Comparison of ENCODE assay signal across 9 cellular contexts in genomic region chr1:21368514-21369289, GRCh38.
DNase-seq lines count a peak whose midpoint lies in the region; ATAC-seq, FAIRE-seq and TF ChIP-seq lines count a peak whose summit lies in the region.
"Had no signal": no experiment of that assay in that cellular context is flagged by ENCODE, and none has a peak within 500 bp of the region (broad histone marks: within the 10 kb centered on the region; RNA-seq: fewer than 3 reads in every experiment).

No MANE protein-coding gene starts in this region.

- no peaks in the 10 kb centered on the region for H4K20me1 ChIP-seq in K562 (replicated peaks; ENCODE audit: control insufficient read depth, insufficient read depth, low read length)

- peak; percentile 92 for FAIRE-seq in K562 (lab: Jason Lieb, UNC)

- no peaks in the 10 kb centered on the region for H3K27me3 ChIP-seq in GM06990 (replicated peaks; ENCODE audit: control insufficient read depth, insufficient read depth, low read length)
- H3K27me3 ChIP-seq in K562 (ENCODE audit: control insufficient read depth in 2 of 2, insufficient read depth in 2 of 2, low read length in 2 of 2) = peaks cover 5 to 6% of the 10 kb centered on the region in 2 experiments; a peak in 3 of 5 replicates

- peaks cover 0 to 5% of the 10 kb centered on the region in 2 experiments; a peak in 1 of 5 replicates for H3K4me1 ChIP-seq in K562 (replicated peaks in 1 of 2; ENCODE audit: control insufficient read depth in 2 of 2, insufficient read depth in 2 of 2, low read length in 2 of 2)

- POLR2A ChIA-PET in K562 (lab: Yijun Ruan, JAX) = interaction anchor here (0.5 to 2.0 kb wide), 10 partner anchors 12 to 140 kb away, joined by 3 to 12 read pairs (median 4); no protein-coding TSS in a partner anchor

- no peaks in the 10 kb centered on the region for H3K36me3 ChIP-seq in GM06990 (ENCODE audit: control insufficient read depth, insufficient read depth, low read length)
- H3K36me3 ChIP-seq in K562 (ENCODE audit: control insufficient read depth, insufficient read depth, low read length) = no peaks in the 10 kb centered on the region

- no TSS peak for BruUV-seq in K562 (replicated peaks; lab: Mats Ljungman, UMichigan)

- H3K9ac ChIP-seq in K562 (ENCODE audit: insufficient read depth in 1 of 2, low read depth in 2 of 2, low read length in 2 of 2) = no peak overlapping the region

- ATAC-seq in K562 (peak; percentile 91), GM21390 (IDR thresholded peaks at IDR 0.05; ENCODE audit: unreplicated experiment) (no peak)

- intact Hi-C loops in K562 (cut with micrococcal nuclease) = loop anchor here (1.0 to 5.0 kb wide), 3 partner anchors 113 to 151 kb away; no protein-coding TSS in a partner anchor

- H3K27ac ChIP-seq in K562 (ENCODE audit: extremely low read depth, low read depth, low read length) = no peak overlapping the region
- H3K27ac ChIP-seq: epithelial cell of prostate had no signal

- no peaks in the 10 kb centered on the region for H3K9me3 ChIP-seq in K562 (replicated peaks; ENCODE audit: control insufficient read depth, insufficient read depth, low read depth, low read length)

- in situ Hi-C loops in K562 (cut with MboI) = loop anchor here (5.0 to 10.0 kb wide), 3 partner anchors 111 to 664 kb away; no protein-coding TSS in a partner anchor

- TF ChIP-seq RAD21 in K562 (CRISPR knock-in tag; conservative IDR thresholded peaks at IDR 0.05 in 1 of 2, IDR thresholded peaks at IDR 0.05 in 1 of 2) = peak; percentile 100

- TF ChIP-seq EP300 in K562 (IDR thresholded peaks at IDR 0.05; ENCODE audit: low read length) = peak; percentile 34

- no peaks in the 10 kb centered on the region for H3K9me1 ChIP-seq in K562 (ENCODE audit: control insufficient read depth, insufficient read depth, low read length)

- TF ChIP-seq CTCF in GM06990 (IDR thresholded peaks at IDR 0.05; ENCODE audit: insufficient read depth, low read length, poor library complexity, severe bottlenecking) (peak; percentile 99), K562 (IDR thresholded peaks at IDR 0.05 in 2 of 3, conservative IDR thresholded peaks at IDR 0.05 in 1 of 3; ENCODE audit: insufficient read depth in 2 of 3, low read depth in 1 of 3, low read length in 3 of 3) (peak; percentile 98 to 99 (median 99))

- WGBS in K562 (ENCODE audit: insufficient coverage, low coverage, missing lambda C conversion rate) = 20% methylated on average over 9 of the region's 9 CpGs

- TF ChIP-seq POLR2A in K562 (conservative IDR thresholded peaks at IDR 0.05) = no peak

- H3K4me2 ChIP-seq in K562 (ENCODE audit: insufficient read depth, low read length) = no peak overlapping the region

- no peak overlapping the region for H2AFZ ChIP-seq in K562 (ENCODE audit: low read depth, low read length)

- no peak overlapping the region for H3K4me3 ChIP-seq in GM06990 (replicated peaks; ENCODE audit: low read depth, low read length)
- H3K4me3 ChIP-seq in K562 = no peak overlapping the region
- H3K4me3 ChIP-seq in skeletal muscle cell (ENCODE audit: low read depth, low read length) = no peak overlapping the region

- no peaks in the 10 kb centered on the region for H3K79me2 ChIP-seq in K562 (ENCODE audit: control insufficient read depth, insufficient read depth, low read length)

- CTCF ChIA-PET in K562 (lab: Yijun Ruan, JAX; ENCODE audit: low intra/inter-chr PET ratio) = interaction anchor here (0.6 to 7.0 kb wide), 16 partner anchors 10 to 673 kb away, joined by 3 to 126 read pairs (median 4); no protein-coding TSS in a partner anchor

- DNase-seq in GM06990 (ENCODE audit: extremely low read depth, insufficient read length) = peak; percentile 47
- DNase-seq in NCI-H128 (lab: John Stamatoyannopoulos, UW; ENCODE audit: unreplicated experiment) = peak; percentile 69
- DNase-seq in T-helper 22 cell (ENCODE audit: low read depth) = peak; percentile 28
- DNase-seq in K562 (ENCODE audit: extremely low read depth in 1 of 4, low spot score in 3 of 4) = peak; percentile 72 to 86 (median 82)
- DNase-seq in iPS DF 19.7 (ENCODE audit: low read depth, low spot score) = peak; percentile 59
- peak; percentile 43 for DNase-seq in skeletal muscle cell (ENCODE audit: low read depth)
- DNase-seq in 8988T = no peak

TF ChIP-seq in K562, 482 proteins besides CTCF, POLR2A, EP300 and RAD21 (continues in another document):
- peak; percentile 67; the same call in 1 of the 2 replicates for TF ChIP-seq TFAP4 (CRISPR knock-in tag; IDR thresholded peaks at IDR 0.05; ENCODE audit: borderline replicate concordance)
- TF ChIP-seq SIN3A (IDR thresholded peaks at IDR 0.05; ENCODE audit: borderline replicate concordance in 2 of 2, control insufficient read depth in 1 of 2, low read depth in 2 of 2, low read length in 2 of 2) = no peak
- TF ChIP-seq SRSF9 (IDR thresholded peaks at IDR 0.05; ENCODE audit: borderline replicate concordance, low read depth, low read length) = no peak
- TF ChIP-seq DDX20 (tag; IDR thresholded peaks at IDR 0.05; ENCODE audit: low read depth) = no peak
- TF ChIP-seq TEAD4 (IDR thresholded peaks at IDR 0.05; ENCODE audit: low read length) = peak; percentile 44; the same call in 1 of the 2 replicates
- no peak for TF ChIP-seq TEAD4 (CRISPR knock-in tag; IDR thresholded peaks at IDR 0.05; ENCODE audit: borderline replicate concordance)
- no peak for TF ChIP-seq DACH1 (IDR thresholded peaks at IDR 0.05; ENCODE audit: partially characterized antibody)
- no peak for TF ChIP-seq SMARCE1 (IDR thresholded peaks at IDR 0.05)
- TF ChIP-seq, protein P1, sequence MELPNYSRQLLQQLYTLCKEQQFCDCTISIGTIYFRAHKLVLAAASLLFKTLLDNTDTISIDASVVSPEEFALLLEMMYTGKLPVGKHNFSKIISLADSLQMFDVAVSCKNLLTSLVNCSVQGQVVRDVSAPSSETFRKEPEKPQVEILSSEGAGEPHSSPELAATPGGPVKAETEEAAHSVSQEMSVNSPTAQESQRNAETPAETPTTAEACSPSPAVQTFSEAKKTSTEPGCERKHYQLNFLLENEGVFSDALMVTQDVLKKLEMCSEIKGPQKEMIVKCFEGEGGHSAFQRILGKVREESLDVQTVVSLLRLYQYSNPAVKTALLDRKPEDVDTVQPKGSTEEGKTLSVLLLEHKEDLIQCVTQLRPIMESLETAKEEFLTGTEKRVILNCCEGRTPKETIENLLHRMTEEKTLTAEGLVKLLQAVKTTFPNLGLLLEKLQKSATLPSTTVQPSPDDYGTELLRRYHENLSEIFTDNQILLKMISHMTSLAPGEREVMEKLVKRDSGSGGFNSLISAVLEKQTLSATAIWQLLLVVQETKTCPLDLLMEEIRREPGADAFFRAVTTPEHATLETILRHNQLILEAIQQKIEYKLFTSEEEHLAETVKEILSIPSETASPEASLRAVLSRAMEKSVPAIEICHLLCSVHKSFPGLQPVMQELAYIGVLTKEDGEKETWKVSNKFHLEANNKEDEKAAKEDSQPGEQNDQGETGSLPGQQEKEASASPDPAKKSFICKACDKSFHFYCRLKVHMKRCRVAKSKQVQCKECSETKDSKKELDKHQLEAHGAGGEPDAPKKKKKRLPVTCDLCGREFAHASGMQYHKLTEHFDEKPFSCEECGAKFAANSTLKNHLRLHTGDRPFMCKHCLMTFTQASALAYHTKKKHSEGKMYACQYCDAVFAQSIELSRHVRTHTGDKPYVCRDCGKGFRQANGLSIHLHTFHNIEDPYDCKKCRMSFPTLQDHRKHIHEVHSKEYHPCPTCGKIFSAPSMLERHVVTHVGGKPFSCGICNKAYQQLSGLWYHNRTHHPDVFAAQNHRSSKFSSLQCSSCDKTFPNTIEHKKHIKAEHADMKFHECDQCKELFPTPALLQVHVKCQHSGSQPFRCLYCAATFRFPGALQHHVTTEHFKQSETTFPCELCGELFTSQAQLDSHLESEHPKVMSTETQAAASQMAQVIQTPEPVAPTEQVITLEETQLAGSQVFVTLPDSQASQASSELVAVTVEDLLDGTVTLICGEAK (IDR thresholded peaks at IDR 0.05) = no peak
- TF ChIP-seq, protein P1 (CRISPR knock-in tag; IDR thresholded peaks at IDR 0.05) = no peak
